ENCODE assay signal across 1 cellular context in genomic region chr10:6061056-6061455, GRCh38.
TF ChIP-seq lines count a peak whose summit lies in the region.

No MANE protein-coding gene starts in this region.

TF ChIP-seq in GM12878, 131 proteins besides CTCF, POLR2A, EP300 and RAD21:
- TF ChIP-seq MLLT1 (IDR thresholded peaks at IDR 0.05) (peak; percentile 46; the same call in 1 of the 2 replicates), JUNB (IDR thresholded peaks at IDR 0.05) (no peak), BCL11A (IDR thresholded peaks at IDR 0.05; ENCODE audit: low read depth, low read length) (no peak), SPI1 (IDR thresholded peaks at IDR 0.05; ENCODE audit: borderline replicate concordance, insufficient read depth, low read depth, low read length) (no peak), EED (IDR thresholded peaks at IDR 0.05; ENCODE audit: low read depth) (no peak), NFXL1 (IDR thresholded peaks at IDR 0.05; ENCODE audit: borderline replicate concordance) (no peak)
